1 cellular context compared by ENCODE assay signal in genomic region chr6:145267076-145267867, GRCh38.
A peak's percentile ranks its signal among the peaks of the same experiment; 100 is the strongest.
TF ChIP-seq lines count a peak whose summit lies in the region.

No MANE protein-coding gene starts in this region.

TF ChIP-seq in HepG2, 621 proteins besides CTCF, POLR2A, EP300 and RAD21 (continued from another document and continues in another):
- TF ChIP-seq, protein P1, sequence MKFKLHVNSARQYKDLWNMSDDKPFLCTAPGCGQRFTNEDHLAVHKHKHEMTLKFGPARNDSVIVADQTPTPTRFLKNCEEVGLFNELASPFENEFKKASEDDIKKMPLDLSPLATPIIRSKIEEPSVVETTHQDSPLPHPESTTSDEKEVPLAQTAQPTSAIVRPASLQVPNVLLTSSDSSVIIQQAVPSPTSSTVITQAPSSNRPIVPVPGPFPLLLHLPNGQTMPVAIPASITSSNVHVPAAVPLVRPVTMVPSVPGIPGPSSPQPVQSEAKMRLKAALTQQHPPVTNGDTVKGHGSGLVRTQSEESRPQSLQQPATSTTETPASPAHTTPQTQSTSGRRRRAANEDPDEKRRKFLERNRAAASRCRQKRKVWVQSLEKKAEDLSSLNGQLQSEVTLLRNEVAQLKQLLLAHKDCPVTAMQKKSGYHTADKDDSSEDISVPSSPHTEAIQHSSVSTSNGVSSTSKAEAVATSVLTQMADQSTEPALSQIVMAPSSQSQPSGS (CRISPR knock-in tag; IDR thresholded peaks at IDR 0.05) = peak; percentile 94
- TF ChIP-seq PAF1 (CRISPR knock-in tag; IDR thresholded peaks at IDR 0.05) (no peak), ZBTB46 (CRISPR knock-in tag; IDR thresholded peaks at IDR 0.05; ENCODE audit: borderline replicate concordance) (no peak), ZNF230 (CRISPR knock-in tag; IDR thresholded peaks at IDR 0.05) (no peak), REST (IDR thresholded peaks at IDR 0.05; ENCODE audit: borderline replicate concordance in 1 of 2, low read depth in 1 of 2, low read length in 2 of 2) (peak in 1 of 2 experiments; percentile 80; a peak in 1 of 4 replicates), ZNF121 (CRISPR knock-in tag; IDR thresholded peaks at IDR 0.05) (peak; percentile 74), SP1 (IDR thresholded peaks at IDR 0.05) (no peak), SP1 (CRISPR knock-in tag; IDR thresholded peaks at IDR 0.05) (peak; percentile 40; the same call in 1 of the 2 replicates), NCOA5 (CRISPR knock-in tag; IDR thresholded peaks at IDR 0.05) (peak; percentile 90; the same call in 1 of the 2 replicates), SIX4 (CRISPR knock-in tag; IDR thresholded peaks at IDR 0.05) (peak; percentile 81), XRCC5 (optimal IDR thresholded peaks at IDR 0.05; ENCODE audit: low read length) (peak; percentile 90), NR2F2 (IDR thresholded peaks at IDR 0.05; ENCODE audit: borderline replicate concordance, low read depth) (peak; percentile 97), TSC22D2 (CRISPR knock-in tag; IDR thresholded peaks at IDR 0.05; ENCODE audit: borderline replicate concordance) (peak; percentile 79; the same call in 1 of the 2 replicates), HMG20A (CRISPR knock-in tag; IDR thresholded peaks at IDR 0.05; ENCODE audit: borderline replicate concordance) (peak; percentile 100), HMG20B (CRISPR knock-in tag; conservative IDR thresholded peaks at IDR 0.05) (peak; percentile 92), KLF15 (CRISPR knock-in tag; IDR thresholded peaks at IDR 0.05; ENCODE audit: borderline replicate concordance) (no peak), ZKSCAN8 (CRISPR knock-in tag; IDR thresholded peaks at IDR 0.05; ENCODE audit: borderline replicate concordance) (peak; percentile 97), PBX2 (CRISPR knock-in tag; IDR thresholded peaks at IDR 0.05) (peak; percentile 47; the same call in 1 of the 2 replicates), BCL3 (CRISPR knock-in tag; IDR thresholded peaks at IDR 0.05) (peak; percentile 75), ZNF556 (CRISPR knock-in tag; IDR thresholded peaks at IDR 0.05; ENCODE audit: borderline replicate concordance) (peak; percentile 95), ZSCAN21 (CRISPR knock-in tag; IDR thresholded peaks at IDR 0.05; ENCODE audit: borderline replicate concordance) (peak; percentile 42; the same call in 1 of the 2 replicates), DZIP1 (CRISPR knock-in tag; IDR thresholded peaks at IDR 0.05) (no peak)
- TF ChIP-seq, protein P2, sequence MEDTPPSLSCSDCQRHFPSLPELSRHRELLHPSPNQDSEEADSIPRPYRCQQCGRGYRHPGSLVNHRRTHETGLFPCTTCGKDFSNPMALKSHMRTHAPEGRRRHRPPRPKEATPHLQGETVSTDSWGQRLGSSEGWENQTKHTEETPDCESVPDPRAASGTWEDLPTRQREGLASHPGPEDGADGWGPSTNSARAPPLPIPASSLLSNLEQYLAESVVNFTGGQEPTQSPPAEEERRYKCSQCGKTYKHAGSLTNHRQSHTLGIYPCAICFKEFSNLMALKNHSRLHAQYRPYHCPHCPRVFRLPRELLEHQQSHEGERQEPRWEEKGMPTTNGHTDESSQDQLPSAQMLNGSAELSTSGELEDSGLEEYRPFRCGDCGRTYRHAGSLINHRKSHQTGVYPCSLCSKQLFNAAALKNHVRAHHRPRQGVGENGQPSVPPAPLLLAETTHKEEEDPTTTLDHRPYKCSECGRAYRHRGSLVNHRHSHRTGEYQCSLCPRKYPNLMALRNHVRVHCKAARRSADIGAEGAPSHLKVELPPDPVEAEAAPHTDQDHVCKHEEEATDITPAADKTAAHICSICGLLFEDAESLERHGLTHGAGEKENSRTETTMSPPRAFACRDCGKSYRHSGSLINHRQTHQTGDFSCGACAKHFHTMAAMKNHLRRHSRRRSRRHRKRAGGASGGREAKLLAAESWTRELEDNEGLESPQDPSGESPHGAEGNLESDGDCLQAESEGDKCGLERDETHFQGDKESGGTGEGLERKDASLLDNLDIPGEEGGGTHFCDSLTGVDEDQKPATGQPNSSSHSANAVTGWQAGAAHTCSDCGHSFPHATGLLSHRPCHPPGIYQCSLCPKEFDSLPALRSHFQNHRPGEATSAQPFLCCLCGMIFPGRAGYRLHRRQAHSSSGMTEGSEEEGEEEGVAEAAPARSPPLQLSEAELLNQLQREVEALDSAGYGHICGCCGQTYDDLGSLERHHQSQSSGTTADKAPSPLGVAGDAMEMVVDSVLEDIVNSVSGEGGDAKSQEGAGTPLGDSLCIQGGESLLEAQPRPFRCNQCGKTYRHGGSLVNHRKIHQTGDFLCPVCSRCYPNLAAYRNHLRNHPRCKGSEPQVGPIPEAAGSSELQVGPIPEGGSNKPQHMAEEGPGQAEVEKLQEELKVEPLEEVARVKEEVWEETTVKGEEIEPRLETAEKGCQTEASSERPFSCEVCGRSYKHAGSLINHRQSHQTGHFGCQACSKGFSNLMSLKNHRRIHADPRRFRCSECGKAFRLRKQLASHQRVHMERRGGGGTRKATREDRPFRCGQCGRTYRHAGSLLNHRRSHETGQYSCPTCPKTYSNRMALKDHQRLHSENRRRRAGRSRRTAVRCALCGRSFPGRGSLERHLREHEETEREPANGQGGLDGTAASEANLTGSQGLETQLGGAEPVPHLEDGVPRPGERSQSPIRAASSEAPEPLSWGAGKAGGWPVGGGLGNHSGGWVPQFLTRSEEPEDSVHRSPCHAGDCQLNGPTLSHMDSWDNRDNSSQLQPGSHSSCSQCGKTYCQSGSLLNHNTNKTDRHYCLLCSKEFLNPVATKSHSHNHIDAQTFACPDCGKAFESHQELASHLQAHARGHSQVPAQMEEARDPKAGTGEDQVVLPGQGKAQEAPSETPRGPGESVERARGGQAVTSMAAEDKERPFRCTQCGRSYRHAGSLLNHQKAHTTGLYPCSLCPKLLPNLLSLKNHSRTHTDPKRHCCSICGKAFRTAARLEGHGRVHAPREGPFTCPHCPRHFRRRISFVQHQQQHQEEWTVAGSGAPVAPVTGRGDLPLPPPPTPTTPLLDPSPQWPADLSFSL (CRISPR knock-in tag; IDR thresholded peaks at IDR 0.05) = peak; percentile 78; the same call in 1 of the 2 replicates
- TF ChIP-seq, protein P3, sequence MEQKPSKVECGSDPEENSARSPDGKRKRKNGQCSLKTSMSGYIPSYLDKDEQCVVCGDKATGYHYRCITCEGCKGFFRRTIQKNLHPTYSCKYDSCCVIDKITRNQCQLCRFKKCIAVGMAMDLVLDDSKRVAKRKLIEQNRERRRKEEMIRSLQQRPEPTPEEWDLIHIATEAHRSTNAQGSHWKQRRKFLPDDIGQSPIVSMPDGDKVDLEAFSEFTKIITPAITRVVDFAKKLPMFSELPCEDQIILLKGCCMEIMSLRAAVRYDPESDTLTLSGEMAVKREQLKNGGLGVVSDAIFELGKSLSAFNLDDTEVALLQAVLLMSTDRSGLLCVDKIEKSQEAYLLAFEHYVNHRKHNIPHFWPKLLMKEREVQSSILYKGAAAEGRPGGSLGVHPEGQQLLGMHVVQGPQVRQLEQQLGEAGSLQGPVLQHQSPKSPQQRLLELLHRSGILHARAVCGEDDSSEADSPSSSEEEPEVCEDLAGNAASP (CRISPR knock-in tag; IDR thresholded peaks at IDR 0.05; ENCODE audit: borderline replicate concordance) = peak; percentile 95
- TF ChIP-seq, protein P4, sequence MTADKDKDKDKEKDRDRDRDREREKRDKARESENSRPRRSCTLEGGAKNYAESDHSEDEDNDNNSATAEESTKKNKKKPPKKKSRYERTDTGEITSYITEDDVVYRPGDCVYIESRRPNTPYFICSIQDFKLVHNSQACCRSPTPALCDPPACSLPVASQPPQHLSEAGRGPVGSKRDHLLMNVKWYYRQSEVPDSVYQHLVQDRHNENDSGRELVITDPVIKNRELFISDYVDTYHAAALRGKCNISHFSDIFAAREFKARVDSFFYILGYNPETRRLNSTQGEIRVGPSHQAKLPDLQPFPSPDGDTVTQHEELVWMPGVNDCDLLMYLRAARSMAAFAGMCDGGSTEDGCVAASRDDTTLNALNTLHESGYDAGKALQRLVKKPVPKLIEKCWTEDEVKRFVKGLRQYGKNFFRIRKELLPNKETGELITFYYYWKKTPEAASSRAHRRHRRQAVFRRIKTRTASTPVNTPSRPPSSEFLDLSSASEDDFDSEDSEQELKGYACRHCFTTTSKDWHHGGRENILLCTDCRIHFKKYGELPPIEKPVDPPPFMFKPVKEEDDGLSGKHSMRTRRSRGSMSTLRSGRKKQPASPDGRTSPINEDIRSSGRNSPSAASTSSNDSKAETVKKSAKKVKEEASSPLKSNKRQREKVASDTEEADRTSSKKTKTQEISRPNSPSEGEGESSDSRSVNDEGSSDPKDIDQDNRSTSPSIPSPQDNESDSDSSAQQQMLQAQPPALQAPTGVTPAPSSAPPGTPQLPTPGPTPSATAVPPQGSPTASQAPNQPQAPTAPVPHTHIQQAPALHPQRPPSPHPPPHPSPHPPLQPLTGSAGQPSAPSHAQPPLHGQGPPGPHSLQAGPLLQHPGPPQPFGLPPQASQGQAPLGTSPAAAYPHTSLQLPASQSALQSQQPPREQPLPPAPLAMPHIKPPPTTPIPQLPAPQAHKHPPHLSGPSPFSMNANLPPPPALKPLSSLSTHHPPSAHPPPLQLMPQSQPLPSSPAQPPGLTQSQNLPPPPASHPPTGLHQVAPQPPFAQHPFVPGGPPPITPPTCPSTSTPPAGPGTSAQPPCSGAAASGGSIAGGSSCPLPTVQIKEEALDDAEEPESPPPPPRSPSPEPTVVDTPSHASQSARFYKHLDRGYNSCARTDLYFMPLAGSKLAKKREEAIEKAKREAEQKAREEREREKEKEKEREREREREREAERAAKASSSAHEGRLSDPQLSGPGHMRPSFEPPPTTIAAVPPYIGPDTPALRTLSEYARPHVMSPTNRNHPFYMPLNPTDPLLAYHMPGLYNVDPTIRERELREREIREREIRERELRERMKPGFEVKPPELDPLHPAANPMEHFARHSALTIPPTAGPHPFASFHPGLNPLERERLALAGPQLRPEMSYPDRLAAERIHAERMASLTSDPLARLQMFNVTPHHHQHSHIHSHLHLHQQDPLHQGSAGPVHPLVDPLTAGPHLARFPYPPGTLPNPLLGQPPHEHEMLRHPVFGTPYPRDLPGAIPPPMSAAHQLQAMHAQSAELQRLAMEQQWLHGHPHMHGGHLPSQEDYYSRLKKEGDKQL (CRISPR knock-in tag; IDR thresholded peaks at IDR 0.05; ENCODE audit: low read depth) = peak; percentile 98
